In the genomic region with DNA sequence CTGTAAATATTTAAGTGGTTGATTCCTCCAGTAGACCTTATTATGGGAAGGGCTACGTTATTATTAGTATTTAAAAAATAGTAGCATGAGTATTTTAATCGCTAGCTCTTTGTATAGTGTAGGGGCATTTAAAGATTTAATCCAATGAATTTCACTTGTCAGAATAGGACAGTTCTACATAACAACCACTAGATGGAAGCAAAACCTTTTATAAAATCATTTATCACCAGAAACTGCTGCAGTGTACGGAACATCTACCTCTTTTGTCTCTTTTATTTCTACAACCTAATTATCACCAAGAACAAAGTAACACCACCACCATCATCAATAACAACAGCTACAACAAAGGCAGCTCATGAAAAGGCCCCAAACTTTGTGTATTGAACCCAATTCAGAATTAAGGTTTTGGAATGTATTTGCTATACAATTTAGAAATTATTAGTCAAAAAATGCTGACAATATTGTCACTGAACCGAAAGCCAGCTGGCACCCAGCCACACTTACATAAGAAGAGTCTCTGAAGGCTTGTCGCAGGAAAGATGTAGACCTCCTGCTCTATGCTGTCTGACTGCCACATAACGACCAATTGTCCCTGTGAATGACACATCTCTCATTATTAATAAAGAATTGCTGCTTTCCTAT, we compare ENCODE assay signal across 8 cellular contexts.
DNase-seq lines count a peak whose midpoint lies in the region; ATAC-seq, FAIRE-seq and TF ChIP-seq lines count a peak whose summit lies in the region.

No MANE protein-coding gene starts in this region.

- no peak for TF ChIP-seq EP300 in stomach (IDR thresholded peaks at IDR 0.05)

- H3K27me3 ChIP-seq in cardiac muscle cell = no peaks in the 10 kb centered on the region
- peaks cover 0 to 13% (median 0%) of the 10 kb centered on the region in 3 donors for H3K27me3 ChIP-seq in stomach

- peak; percentile 57 for ATAC-seq in GM21390 (IDR thresholded peaks at IDR 0.05; ENCODE audit: unreplicated experiment)

- in situ Hi-C loops in Caki2 (cut with HindIII; ENCODE audit: low pct_unique_long_range_greater_than_20kb, low sequenced_read_pairs) = no loop called here

- peak; percentile 95 for FAIRE-seq in TTC549 (lab: Jason Lieb, UNC)

- DNase-seq in Caki2 (ENCODE audit: low read depth) (peak; percentile 22), NCI-H146 treated with DMSO at 0.1 percent for 48 hours (lab: John Stamatoyannopoulos, UW; ENCODE audit: unreplicated experiment) (peak; percentile 50), cardiac muscle cell (ENCODE audit: low read depth in 1 of 2, low spot score in 1 of 2) (peak; percentile 36 to 49), stomach (no peak)
- no peak for DNase-seq in NK-92 treated with Interleukin-12 subunit alpha and Interleukin-12 subunit beta, amount 100 ng/mL, for 24 hours (lab: John Stamatoyannopoulos, UW)
- DNase-seq in stimulated activated CD4-positive, alpha-beta T cell treated with anti-CD3 and anti-CD28 coated beads, Interleukin-2, amount 100 ng/mL, for 24 hours = no peak

- WGBS in stomach, 5 donors = 10 to 19% (median 17%) methylated on average over 6 of the region's 6 CpGs

- H3K4me1 ChIP-seq in cardiac muscle cell (ENCODE audit: low read depth) (peaks cover 9% of the 10 kb centered on the region), stomach (peaks cover 0 to 13% (median 0%) of the 10 kb centered on the region in 4 donors)

- intact Hi-C loops in stomach (cut with DNase I; ENCODE audit: low total_unique reads) = loop anchor here (10.0 kb wide), 1 partner anchor 1217 kb away; no protein-coding TSS in a partner anchor

- no peak for TF ChIP-seq POLR2A in stomach (IDR thresholded peaks at IDR 0.05)

- TF ChIP-seq CTCF in cardiac muscle cell (IDR thresholded peaks at IDR 0.05; ENCODE audit: low read depth, low read length) = peak; percentile 35
- TF ChIP-seq CTCF in stomach (IDR thresholded peaks at IDR 0.05) = peak in 5 of 7 experiments; percentile 35 to 69 (median 52)

- H3K27ac ChIP-seq in cardiac muscle cell (no peak overlapping the region), stomach (no peak overlapping the region)

- no peaks in the 10 kb centered on the region for H3K36me3 ChIP-seq in cardiac muscle cell
- no peaks in the 10 kb centered on the region for H3K36me3 ChIP-seq in stomach

- H3K9me3 ChIP-seq in cardiac muscle cell (ENCODE audit: low read depth) (no peaks in the 10 kb centered on the region), stomach (no peaks in the 10 kb centered on the region)

- H3K4me3 ChIP-seq in cardiac muscle cell (no peak overlapping the region), stomach (no peak overlapping the region)

Comparison
In these comparisons a context has a peak if more than half of its experiments do, and no peak if none do; other contexts are left out.
1. DNase-seq: peak in Caki2 (single experiment), NCI-H146 treated with DMSO at 0.1 percent for 48 hours (single experiment) and cardiac muscle cell (2 of 2); none in stomach (single experiment), NK-92 treated with Interleukin-12 subunit alpha and Interleukin-12 subunit beta, amount 100 ng/mL, for 24 hours (single experiment) and stimulated activated CD4-positive, alpha-beta T cell treated with anti-CD3 and anti-CD28 coated beads, Interleukin-2, amount 100 ng/mL, for 24 hours (0 of 2).